In the genomic region with DNA sequence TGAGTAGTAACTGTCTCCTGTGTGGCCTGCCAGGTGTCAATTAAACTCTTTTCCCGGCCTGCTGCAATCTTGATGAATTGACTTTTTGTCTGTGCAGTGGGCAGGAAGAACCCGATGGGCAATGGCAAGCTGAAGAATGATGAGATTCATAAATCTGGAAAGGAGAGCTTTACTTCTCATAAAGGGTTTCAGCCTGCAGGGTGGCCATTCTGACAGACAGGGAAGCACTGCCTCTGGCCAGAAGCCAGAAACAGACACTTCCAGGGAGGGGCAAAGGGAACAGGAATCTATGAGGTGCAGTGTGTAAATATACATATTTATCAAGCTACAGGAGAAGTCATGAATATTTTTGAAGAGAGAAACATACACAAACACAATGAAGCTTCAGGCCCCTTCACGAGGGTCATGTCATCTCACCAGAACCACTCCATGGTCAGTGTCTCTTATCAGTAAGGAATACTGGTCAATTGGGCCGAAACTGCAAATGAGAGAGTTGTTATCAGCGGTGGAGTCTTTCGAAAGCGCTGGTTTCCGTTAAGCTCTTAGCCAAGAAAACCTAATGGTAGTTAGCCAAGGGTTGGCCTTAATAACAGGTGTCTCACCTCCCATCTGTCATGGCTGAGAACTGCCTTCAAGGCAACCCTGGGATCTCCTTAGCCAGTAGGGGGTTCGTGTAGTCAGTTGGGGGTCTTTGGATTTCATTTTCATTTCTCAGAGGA, we compare ENCODE assay signal across 8 cellular contexts. TPM values are rescaled to one million over a fixed set of nuclear protein-coding genes. Genes with fewer than 3 reads are reported as not detected.
DNase-seq lines count a peak whose midpoint lies in the region; ATAC-seq and TF ChIP-seq lines count a peak whose summit lies in the region.

No MANE protein-coding gene starts in this region.

- H3K27me3 ChIP-seq in cardiac muscle cell (no peaks in the 10 kb centered on the region), skeletal muscle tissue (ENCODE audit: control insufficient read depth in 3 of 3, insufficient read depth in 3 of 3, low read length in 3 of 3) (no peaks in the 10 kb centered on the region)

- peak overlapping the region; percentile 100 for H3K27ac ChIP-seq in VCaP
- peak overlapping the region; percentile 100 for H3K27ac ChIP-seq in cardiac muscle cell
- H3K27ac ChIP-seq in skeletal muscle tissue (ENCODE audit: low read depth, low read length): peak overlapping the region; percentile 100

- H3K9me3 ChIP-seq in cardiac muscle cell (ENCODE audit: low read depth) (no peaks in the 10 kb centered on the region), skeletal muscle tissue (ENCODE audit: control insufficient read depth in 3 of 3, low read length in 3 of 3) (no peaks in the 10 kb centered on the region)

- TF ChIP-seq CTCF in VCaP (conservative IDR thresholded peaks at IDR 0.05) (no peak), cardiac muscle cell (IDR thresholded peaks at IDR 0.05; ENCODE audit: low read depth, low read length) (no peak)

- peak overlapping the region; percentile 99 for H3K9ac ChIP-seq in skeletal muscle tissue (ENCODE audit: low read depth in 1 of 3, low read length in 3 of 3)

- H3K4me1 ChIP-seq in cardiac muscle cell (ENCODE audit: low read depth) (peaks cover 13% of the 10 kb centered on the region), skeletal muscle tissue (ENCODE audit: control insufficient read depth in 3 of 3, insufficient read depth in 3 of 3, low read length in 3 of 3) (peaks cover 18 to 30% (median 19%) of the 10 kb centered on the region in 3 donors)

- H3K36me3 ChIP-seq in cardiac muscle cell (peaks cover 16% of the 10 kb centered on the region), skeletal muscle tissue (ENCODE audit: control insufficient read depth in 3 of 3, insufficient read depth in 3 of 3, low read length in 3 of 3) (peaks cover 14 to 20% (median 16%) of the 10 kb centered on the region in 3 donors)

- no peak for ATAC-seq in GM18870 (IDR thresholded peaks at IDR 0.05; ENCODE audit: unreplicated experiment)
- no peak for ATAC-seq in GM18907 (IDR thresholded peaks at IDR 0.05; ENCODE audit: unreplicated experiment)

- DNase-seq in NCI-H2227 (lab: John Stamatoyannopoulos, UW; ENCODE audit: unreplicated experiment) (peak; percentile 29), NCI-H2227 treated with DMSO at 0.1 percent for 48 hours (lab: John Stamatoyannopoulos, UW) (no peak), cardiac muscle cell (ENCODE audit: low read depth in 1 of 2, low spot score in 1 of 2) (peak in 1 of 2 donors; percentile 60), A172 (ENCODE audit: low spot score) (no peak)

- H3K4me3 ChIP-seq in cardiac muscle cell (peak overlapping the region; percentile 64), skeletal muscle tissue (ENCODE audit: low read length in 3 of 3) (peak overlapping the region; percentile 78 to 85 (median 80))

RNA-seq across cellular contexts. Expression of a gene that starts 1.3 kb away (rescaled TPM):
- total RNA-seq in cardiac muscle cell (105 and 113 TPM in 2 replicates), skeletal muscle tissue (21.9 TPM)
- 215 and 258 TPM in 2 replicates for polyA plus RNA-seq in cardiac muscle cell
- total RNA-seq in A172 (2014; rRNA removed; shearing (Covaris generic)): 55.7 and 59.0 TPM in 2 replicates

RNA-seq across cellular contexts. Expression of a gene that starts 6.7 kb away (rescaled TPM):
- total RNA-seq in cardiac muscle cell: 48.6 and 52.7 TPM in 2 replicates
- 65.5 and 71.3 TPM in 2 replicates for polyA plus RNA-seq in cardiac muscle cell
- total RNA-seq in skeletal muscle tissue: 15.1 TPM
- total RNA-seq in A172 (2014; rRNA removed; shearing (Covaris generic)): 56.7 and 121 TPM in 2 replicates

RNA-seq across cellular contexts. Expression of a gene that starts 38.8 kb away (rescaled TPM):
- total RNA-seq in cardiac muscle cell (38.6 and 45.2 TPM in 2 replicates), skeletal muscle tissue (20.9 TPM)
- polyA plus RNA-seq in cardiac muscle cell: 26.1 and 32.5 TPM in 2 replicates
- total RNA-seq in A172 (2014; rRNA removed; shearing (Covaris generic)): 38.7 and 41.0 TPM in 2 replicates

RNA-seq across cellular contexts. Expression of a gene that starts 39.1 kb away (rescaled TPM):
- 39.0 and 49.9 TPM in 2 replicates for total RNA-seq in cardiac muscle cell
- polyA plus RNA-seq in cardiac muscle cell: 49.0 and 58.0 TPM in 2 replicates
- 11.5 TPM for total RNA-seq in skeletal muscle tissue
- total RNA-seq in A172 (2014; rRNA removed; shearing (Covaris generic)): 8.7 and 10.5 TPM in 2 replicates
